In genomic region chr11:120707663-120708062, GRCh38 we compare ENCODE assay signal across 7 cellular contexts.
"Had no signal": no experiment of that assay in that cellular context is flagged by ENCODE, and none has a peak within 500 bp of the region (broad histone marks: within the 10 kb centered on the region; RNA-seq: fewer than 3 reads in every experiment).

No MANE protein-coding gene starts in this region.

- H3K4me2 ChIP-seq: GM23338 had no signal

- ATAC-seq: GM23338, HCT116 had no signal

- FAIRE-seq: HepG2 had no signal

- H3K27ac ChIP-seq: HL-60 had no signal

- H3K9me3 ChIP-seq: HAP-1 had no signal

- DNase-seq: H7, KBM-7 had no signal

- H3K36me3 ChIP-seq: HAP-1 had no signal

- H2AFZ ChIP-seq: GM23338 had no signal

- H3K4me3 ChIP-seq: GM23338, HAP-1 had no signal
